In the genomic region with DNA sequence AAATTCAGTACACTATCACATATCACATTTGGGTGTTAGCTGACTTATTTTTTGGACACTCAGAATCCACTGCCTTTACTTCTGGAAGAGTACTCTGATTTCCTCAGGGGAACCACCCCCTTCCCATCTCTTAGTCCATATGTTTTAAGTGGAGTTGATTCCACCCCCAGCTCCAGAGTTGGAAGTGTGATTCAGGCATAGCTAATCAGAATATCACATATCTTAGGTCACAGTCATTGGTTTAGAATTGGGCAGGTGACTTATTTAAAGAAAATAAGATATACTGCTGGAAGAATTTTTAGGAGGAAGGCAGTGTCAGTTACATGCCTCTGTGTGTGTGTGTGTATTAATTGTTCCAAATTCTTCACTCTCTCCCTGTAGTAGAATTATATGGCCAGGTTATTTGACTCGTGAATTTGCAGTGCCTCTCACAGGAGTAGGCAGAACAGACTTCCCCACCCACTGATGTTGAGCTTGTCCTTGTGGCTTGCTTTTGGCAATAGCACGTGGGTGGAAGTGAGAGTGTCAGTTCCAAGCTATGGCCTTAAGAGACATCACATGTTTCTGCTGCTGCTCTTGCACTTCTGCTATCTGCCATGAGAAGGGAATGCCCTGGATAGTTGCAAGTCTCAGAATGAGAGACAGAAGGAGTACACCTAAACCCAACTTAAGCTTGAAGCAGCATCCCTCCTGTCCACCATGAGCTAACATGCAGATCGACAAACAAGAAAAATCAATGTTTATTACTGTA, we compare ENCODE assay signal across 8 cellular contexts. TPM values are rescaled to one million over a fixed set of nuclear protein-coding genes. Genes with fewer than 3 reads are reported as not detected.
DNase-seq lines count a peak whose midpoint lies in the region; ATAC-seq and TF ChIP-seq lines count a peak whose summit lies in the region.

No MANE protein-coding gene starts in this region.

- ATAC-seq in HG03442 (IDR thresholded peaks at IDR 0.05; ENCODE audit: unreplicated experiment) (peak; percentile 98), foreskin keratinocyte (peak; percentile 66)

- no peak for TF ChIP-seq EP300 in ovary (IDR thresholded peaks at IDR 0.05)

- H3K4me3 ChIP-seq in ovary: no peak overlapping the region

- no peaks in the 10 kb centered on the region for H3K36me3 ChIP-seq in ovary

- TF ChIP-seq CTCF in GM20000 (IDR thresholded peaks at IDR 0.05; ENCODE audit: extremely low read depth, missing control alignments) (no peak), foreskin keratinocyte (conservative IDR thresholded peaks at IDR 0.05) (no peak), ovary (IDR thresholded peaks at IDR 0.05) (no peak)

- 23 to 37% (median 30%) methylated on average over 3 of the region's 3 CpGs for WGBS in ovary, 3 donors

- peak; percentile 50 for DNase-seq in ELR (ENCODE audit: low read depth)
- DNase-seq in GM20000 (ENCODE audit: low spot score): peak; percentile 78
- peak in 1 of 2 donors; percentile 15 for DNase-seq in foreskin keratinocyte
- DNase-seq in ovary: no peak
- DNase-seq in NCI-H1417 treated with DMSO at 0.1 percent for 48 hours (lab: John Stamatoyannopoulos, UW): no peak
- no peak for DNase-seq in HK-2 (ENCODE audit: unreplicated experiment)
- DNase-seq in ureter (ENCODE audit: low spot score): no peak

- H3K27ac ChIP-seq in foreskin keratinocyte (no peak overlapping the region), ovary (no peak overlapping the region)

- no peaks in the 10 kb centered on the region for H3K27me3 ChIP-seq in foreskin keratinocyte
- H3K27me3 ChIP-seq in ovary: no peaks in the 10 kb centered on the region

- intact Hi-C loops in ovary (cut with DNase I): no loop called here

- TF ChIP-seq POLR2A in ovary (IDR thresholded peaks at IDR 0.05): no peak

- H3K9me3 ChIP-seq in ovary: no peaks in the 10 kb centered on the region

- H3K4me1 ChIP-seq in foreskin keratinocyte: no peaks in the 10 kb centered on the region
- H3K4me1 ChIP-seq in ovary (ENCODE audit: insufficient read depth): no peaks in the 10 kb centered on the region

RNA-seq across cellular contexts. Expression of a gene that starts 6.4 kb away (rescaled TPM):
- total RNA-seq in foreskin keratinocyte (9.5 and 11.7 TPM in 2 replicates), ovary (1 to 10 TPM; 1.7 to 4.9 (median 2.9) TPM), ureter (6.0 TPM)
- polyA plus RNA-seq in foreskin keratinocyte (1.0 and 1.7 TPM in 2 replicates), ovary (1 to 10 TPM; 1.0 to 3.2 TPM)

Comparison
In these comparisons a context has a peak if more than half of its experiments do, and no peak if none do; other contexts are left out.
1. DNase-seq: peak in ELR (single experiment) and GM20000 (single experiment); none in ovary (0 of 5), NCI-H1417 treated with DMSO at 0.1 percent for 48 hours (single experiment), HK-2 (single experiment) and ureter (single experiment).